In the genomic region with DNA sequence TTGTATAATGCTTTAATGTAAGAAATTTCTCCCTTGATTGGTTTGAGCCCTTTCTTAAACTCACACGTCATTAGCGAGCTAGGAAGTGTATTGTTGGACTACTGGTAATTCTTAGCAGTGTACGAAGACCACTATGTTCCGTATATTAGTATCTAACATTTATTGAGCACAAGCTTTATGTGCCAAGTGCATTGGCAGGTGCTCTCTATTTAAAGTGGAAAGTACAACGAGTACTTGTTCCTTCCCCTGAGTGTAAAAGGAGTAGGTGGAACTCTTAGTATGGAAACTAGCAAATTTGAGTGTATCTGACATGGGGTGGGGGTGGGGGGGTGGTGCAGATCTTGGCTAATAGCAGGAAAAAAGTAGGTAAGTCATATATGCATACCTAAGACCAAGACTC, we compare ENCODE assay signal across 24 cellular contexts.
"Had no signal": no experiment of that assay in that cellular context is flagged by ENCODE, and none has a peak within 500 bp of the region (broad histone marks: within the 10 kb centered on the region; RNA-seq: fewer than 3 reads in every experiment).

No MANE protein-coding gene starts in this region.

- H3K9me3 ChIP-seq: neutrophil, pancreas, prostate gland, right lobe of liver, sigmoid colon, stomach, thoracic aorta, thyroid gland, tibial nerve, upper lobe of left lung, vagina had no signal

- H3K36me3 ChIP-seq: neutrophil, pancreas, prostate gland, right lobe of liver, sigmoid colon, stomach, thoracic aorta, thyroid gland, tibial nerve, upper lobe of left lung, vagina had no signal

- H3K4me3 ChIP-seq: pancreas, prostate gland, right lobe of liver, sigmoid colon, stomach, thoracic aorta, thyroid gland, tibial nerve, upper lobe of left lung, vagina had no signal

- DNase-seq: naive thymus-derived CD8-positive, alpha-beta T cell; nephron progenitor cell; nucleus accumbens; pancreas; right lobe of liver; sigmoid colon; small intestine; stimulated activated CD4-positive, alpha-beta T cell treated with anti-CD3 and anti-CD28 coated beads, Interleukin-15, amount 100 ng/mL, for 24 hours; stimulated activated CD4-positive, alpha-beta T cell treated with anti-CD3 and anti-CD28 coated beads, Interleukin-2, amount 100 ng/mL, for 24 hours; stimulated activated CD4-positive, alpha-beta T cell treated with anti-CD3 and anti-CD28 coated beads, Interleukin-2, amount 100 ng/mL, for 48 hours; stimulated activated CD4-positive, alpha-beta T cell treated with anti-CD3 and anti-CD28 coated beads, Interleukin-4, amount 100 ng/mL, for 24 hours; stimulated activated naive B cell treated with anti-CD40 and anti-IgM and Interleukin-4, amounts not matched to agents 10 μg/mL and 1 μg/mL and 100 μg/mL, for 72 hours; stimulated activated naive CD4-positive, alpha-beta T cell treated with Interleukin-2 at 50 U/mL for 16 hours; stomach; thyroid gland; trophoblast cell; upper lobe of left lung had no signal

- H3K27me3 ChIP-seq: neutrophil, pancreas, right lobe of liver, sigmoid colon, stomach, thyroid gland, tibial nerve, upper lobe of left lung, vagina had no signal

- H3K4me1 ChIP-seq: pancreas, prostate gland, right lobe of liver, stomach, thyroid gland, tibial nerve, upper lobe of left lung, vagina had no signal

- ATAC-seq: naive thymus-derived CD8-positive, alpha-beta T cell; natural killer cell treated with Interleukin-12 subunit alpha and Interleukin-12 subunit beta and Interleukin-15 and Interleukin-18, amount 100 ng/mL, for 72 hours; pancreas; right lobe of liver; stimulated activated effector memory CD8-positive, alpha-beta T cell treated with anti-CD3 and anti-CD28 coated beads, Interleukin-12 subunit alpha, Interleukin-12 subunit beta, amount 100 ng/mL, for 72 hours; stimulated activated naive B cell treated with anti-CD40 and anti-IgM and Interleukin-4, amounts not matched to agents 10 μg/mL and 1 μg/mL and 100 μg/mL, for 72 hours had no signal

- H3K27ac ChIP-seq: neutrophil, pancreas, prostate gland, right lobe of liver, sigmoid colon, stomach, thoracic aorta, thyroid gland, tibial nerve, upper lobe of left lung, vagina had no signal
